1 cellular context compared by ENCODE assay signal in the genomic region with DNA sequence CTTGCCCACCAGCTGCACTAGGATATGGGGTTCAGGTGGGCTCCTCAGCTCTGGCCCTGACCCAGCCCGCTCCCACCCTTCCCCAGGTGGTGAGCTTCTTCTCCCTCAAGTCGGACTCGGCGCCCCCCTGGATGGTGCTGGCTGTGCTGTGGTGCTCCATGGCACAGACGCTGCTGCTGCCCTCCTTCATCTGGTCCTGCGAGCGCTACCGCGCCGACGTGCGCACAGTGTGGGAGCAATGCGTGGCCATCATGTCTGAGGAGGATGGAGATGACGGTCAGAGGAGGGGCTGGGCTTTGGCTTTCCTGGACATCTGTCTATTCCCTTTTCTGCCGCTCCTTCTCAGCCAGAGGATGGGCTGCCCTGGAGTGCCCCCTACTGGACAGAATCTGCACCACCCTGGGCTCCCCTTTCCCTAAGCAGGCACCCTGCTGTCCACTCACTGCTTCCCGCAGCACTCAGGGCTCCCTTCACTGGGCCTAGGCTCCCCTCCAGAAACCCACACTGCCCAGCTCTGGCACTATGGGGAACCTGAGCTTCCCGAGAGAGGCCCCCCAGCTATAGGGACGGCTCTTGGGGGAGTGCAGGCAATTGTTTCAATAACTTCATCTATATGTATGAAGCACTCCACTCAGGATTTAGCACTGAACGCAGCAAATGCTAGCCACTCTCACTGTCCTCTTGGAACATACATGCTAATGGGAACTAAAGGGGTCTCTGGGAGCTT.
TF ChIP-seq lines count a peak whose summit lies in the region.

No MANE protein-coding gene starts in this region.

TF ChIP-seq in SK-N-SH, 30 proteins besides CTCF, POLR2A, EP300 and RAD21 (continued from another document):
- TF ChIP-seq, protein P1, sequence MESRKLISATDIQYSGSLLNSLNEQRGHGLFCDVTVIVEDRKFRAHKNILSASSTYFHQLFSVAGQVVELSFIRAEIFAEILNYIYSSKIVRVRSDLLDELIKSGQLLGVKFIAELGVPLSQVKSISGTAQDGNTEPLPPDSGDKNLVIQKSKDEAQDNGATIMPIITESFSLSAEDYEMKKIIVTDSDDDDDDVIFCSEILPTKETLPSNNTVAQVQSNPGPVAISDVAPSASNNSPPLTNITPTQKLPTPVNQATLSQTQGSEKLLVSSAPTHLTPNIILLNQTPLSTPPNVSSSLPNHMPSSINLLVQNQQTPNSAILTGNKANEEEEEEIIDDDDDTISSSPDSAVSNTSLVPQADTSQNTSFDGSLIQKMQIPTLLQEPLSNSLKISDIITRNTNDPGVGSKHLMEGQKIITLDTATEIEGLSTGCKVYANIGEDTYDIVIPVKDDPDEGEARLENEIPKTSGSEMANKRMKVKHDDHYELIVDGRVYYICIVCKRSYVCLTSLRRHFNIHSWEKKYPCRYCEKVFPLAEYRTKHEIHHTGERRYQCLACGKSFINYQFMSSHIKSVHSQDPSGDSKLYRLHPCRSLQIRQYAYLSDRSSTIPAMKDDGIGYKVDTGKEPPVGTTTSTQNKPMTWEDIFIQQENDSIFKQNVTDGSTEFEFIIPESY (IDR thresholded peaks at IDR 0.05; ENCODE audit: borderline replicate concordance, low read depth), result no peak
- no peak for TF ChIP-seq JUND (IDR thresholded peaks at IDR 0.05)
- TF ChIP-seq MXI1 (IDR thresholded peaks at IDR 0.05; ENCODE audit: low read depth, low read length), result peak; percentile 64
- TF ChIP-seq, protein P2, sequence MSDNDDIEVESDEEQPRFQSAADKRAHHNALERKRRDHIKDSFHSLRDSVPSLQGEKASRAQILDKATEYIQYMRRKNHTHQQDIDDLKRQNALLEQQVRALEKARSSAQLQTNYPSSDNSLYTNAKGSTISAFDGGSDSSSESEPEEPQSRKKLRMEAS (IDR thresholded peaks at IDR 0.05; ENCODE audit: low read depth), result peak; percentile 34; the same call in 1 of the 2 replicates
- TF ChIP-seq TAF1 (IDR thresholded peaks at IDR 0.05; ENCODE audit: borderline replicate concordance, low read depth, low read length), result 0 out of 2 replicates have a peak, but pooled peaks have one; percentile 16
- no peak; the same call in 1 of the 2 replicates for TF ChIP-seq TCF12 (IDR thresholded peaks at IDR 0.05)
- TF ChIP-seq SMC3 (IDR thresholded peaks at IDR 0.05; ENCODE audit: low read depth, low read length), result peak; percentile 78
- TF ChIP-seq, protein P3, sequence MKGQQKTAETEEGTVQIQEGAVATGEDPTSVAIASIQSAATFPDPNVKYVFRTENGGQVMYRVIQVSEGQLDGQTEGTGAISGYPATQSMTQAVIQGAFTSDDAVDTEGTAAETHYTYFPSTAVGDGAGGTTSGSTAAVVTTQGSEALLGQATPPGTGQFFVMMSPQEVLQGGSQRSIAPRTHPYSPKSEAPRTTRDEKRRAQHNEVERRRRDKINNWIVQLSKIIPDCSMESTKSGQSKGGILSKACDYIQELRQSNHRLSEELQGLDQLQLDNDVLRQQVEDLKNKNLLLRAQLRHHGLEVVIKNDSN (IDR thresholded peaks at IDR 0.05; ENCODE audit: borderline replicate concordance, low read depth), result no peak
- TF ChIP-seq RCOR1 (IDR thresholded peaks at IDR 0.05; ENCODE audit: low read length), result peak; percentile 61; the same call in 1 of the 2 replicates
- no peak; the same call in 1 of the 2 replicates for TF ChIP-seq SIN3A (IDR thresholded peaks at IDR 0.05; ENCODE audit: borderline replicate concordance, low read depth, low read length)
- TF ChIP-seq ELF1 (IDR thresholded peaks at IDR 0.05), result no peak
- TF ChIP-seq, protein P4, sequence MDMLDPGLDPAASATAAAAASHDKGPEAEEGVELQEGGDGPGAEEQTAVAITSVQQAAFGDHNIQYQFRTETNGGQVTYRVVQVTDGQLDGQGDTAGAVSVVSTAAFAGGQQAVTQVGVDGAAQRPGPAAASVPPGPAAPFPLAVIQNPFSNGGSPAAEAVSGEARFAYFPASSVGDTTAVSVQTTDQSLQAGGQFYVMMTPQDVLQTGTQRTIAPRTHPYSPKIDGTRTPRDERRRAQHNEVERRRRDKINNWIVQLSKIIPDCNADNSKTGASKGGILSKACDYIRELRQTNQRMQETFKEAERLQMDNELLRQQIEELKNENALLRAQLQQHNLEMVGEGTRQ (IDR thresholded peaks at IDR 0.05; ENCODE audit: borderline replicate concordance, low read depth, low read length), result no peak
- TF ChIP-seq RFX5 (IDR thresholded peaks at IDR 0.05; ENCODE audit: low read length), result no peak
- TF ChIP-seq, protein P5, sequence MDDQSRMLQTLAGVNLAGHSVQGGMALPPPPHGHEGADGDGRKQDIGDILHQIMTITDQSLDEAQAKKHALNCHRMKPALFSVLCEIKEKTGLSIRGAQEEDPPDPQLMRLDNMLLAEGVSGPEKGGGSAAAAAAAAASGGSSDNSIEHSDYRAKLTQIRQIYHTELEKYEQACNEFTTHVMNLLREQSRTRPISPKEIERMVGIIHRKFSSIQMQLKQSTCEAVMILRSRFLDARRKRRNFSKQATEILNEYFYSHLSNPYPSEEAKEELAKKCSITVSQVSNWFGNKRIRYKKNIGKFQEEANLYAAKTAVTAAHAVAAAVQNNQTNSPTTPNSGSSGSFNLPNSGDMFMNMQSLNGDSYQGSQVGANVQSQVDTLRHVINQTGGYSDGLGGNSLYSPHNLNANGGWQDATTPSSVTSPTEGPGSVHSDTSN (IDR thresholded peaks at IDR 0.05), result peak; percentile 46; the same call in 1 of the 2 replicates
- peak; percentile 7 for TF ChIP-seq CHD2 (IDR thresholded peaks at IDR 0.05; ENCODE audit: low read length, partially characterized antibody)
- no peak for TF ChIP-seq FOSL2 (IDR thresholded peaks at IDR 0.05; ENCODE audit: borderline replicate concordance, low read depth)
- TF ChIP-seq, protein P6, sequence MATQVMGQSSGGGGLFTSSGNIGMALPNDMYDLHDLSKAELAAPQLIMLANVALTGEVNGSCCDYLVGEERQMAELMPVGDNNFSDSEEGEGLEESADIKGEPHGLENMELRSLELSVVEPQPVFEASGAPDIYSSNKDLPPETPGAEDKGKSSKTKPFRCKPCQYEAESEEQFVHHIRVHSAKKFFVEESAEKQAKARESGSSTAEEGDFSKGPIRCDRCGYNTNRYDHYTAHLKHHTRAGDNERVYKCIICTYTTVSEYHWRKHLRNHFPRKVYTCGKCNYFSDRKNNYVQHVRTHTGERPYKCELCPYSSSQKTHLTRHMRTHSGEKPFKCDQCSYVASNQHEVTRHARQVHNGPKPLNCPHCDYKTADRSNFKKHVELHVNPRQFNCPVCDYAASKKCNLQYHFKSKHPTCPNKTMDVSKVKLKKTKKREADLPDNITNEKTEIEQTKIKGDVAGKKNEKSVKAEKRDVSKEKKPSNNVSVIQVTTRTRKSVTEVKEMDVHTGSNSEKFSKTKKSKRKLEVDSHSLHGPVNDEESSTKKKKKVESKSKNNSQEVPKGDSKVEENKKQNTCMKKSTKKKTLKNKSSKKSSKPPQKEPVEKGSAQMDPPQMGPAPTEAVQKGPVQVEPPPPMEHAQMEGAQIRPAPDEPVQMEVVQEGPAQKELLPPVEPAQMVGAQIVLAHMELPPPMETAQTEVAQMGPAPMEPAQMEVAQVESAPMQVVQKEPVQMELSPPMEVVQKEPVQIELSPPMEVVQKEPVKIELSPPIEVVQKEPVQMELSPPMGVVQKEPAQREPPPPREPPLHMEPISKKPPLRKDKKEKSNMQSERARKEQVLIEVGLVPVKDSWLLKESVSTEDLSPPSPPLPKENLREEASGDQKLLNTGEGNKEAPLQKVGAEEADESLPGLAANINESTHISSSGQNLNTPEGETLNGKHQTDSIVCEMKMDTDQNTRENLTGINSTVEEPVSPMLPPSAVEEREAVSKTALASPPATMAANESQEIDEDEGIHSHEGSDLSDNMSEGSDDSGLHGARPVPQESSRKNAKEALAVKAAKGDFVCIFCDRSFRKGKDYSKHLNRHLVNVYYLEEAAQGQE (IDR thresholded peaks at IDR 0.05; ENCODE audit: low read depth, low read length), result no peak
